ENCODE assay signal across 1 cellular context in the genomic region with DNA sequence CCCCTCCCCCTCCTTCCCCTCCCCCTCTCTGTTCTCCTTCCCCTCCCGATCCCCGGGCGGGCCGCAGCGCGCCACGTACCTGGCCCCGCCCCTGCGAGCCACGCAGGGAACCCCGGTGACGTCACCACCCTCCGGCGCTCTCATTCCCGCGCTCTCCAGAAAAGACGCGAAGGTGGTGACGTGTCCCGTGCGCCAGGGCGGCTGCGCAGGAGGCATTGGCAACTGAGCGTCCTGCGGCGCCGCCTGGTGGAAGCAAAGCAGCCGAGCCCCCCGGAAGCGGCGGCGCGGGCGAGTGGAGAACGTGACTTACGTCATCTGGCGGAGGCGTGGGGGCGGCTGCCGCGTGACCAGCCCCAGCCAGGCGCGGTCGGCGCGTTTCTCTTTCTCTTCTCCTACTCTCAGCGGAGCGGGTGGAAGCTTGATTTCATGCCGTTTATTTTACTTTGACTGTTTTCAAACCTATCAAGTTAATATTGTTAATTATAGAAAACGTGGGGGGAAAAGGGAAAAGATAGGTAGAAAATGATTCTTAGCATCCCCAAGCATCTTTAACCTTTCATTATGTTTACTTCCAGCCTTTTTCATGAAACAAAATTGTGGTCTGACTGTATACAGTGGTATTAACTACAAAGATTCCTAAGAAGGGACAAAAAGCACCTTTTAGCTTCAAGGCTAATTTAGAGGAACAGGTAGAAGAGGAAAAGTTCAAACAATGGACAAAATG.
A peak's percentile ranks its signal among the peaks of the same experiment; 100 is the strongest.
TF ChIP-seq lines count a peak whose summit lies in the region.

No MANE protein-coding gene starts in this region.

TF ChIP-seq in SK-N-SH, 30 proteins besides CTCF, POLR2A, EP300 and RAD21 (continued from another document):
- no peak; the same call in 1 of the 2 replicates for TF ChIP-seq NFIC (IDR thresholded peaks at IDR 0.05; ENCODE audit: borderline replicate concordance)
- peak; percentile 95 for TF ChIP-seq SMC3 (IDR thresholded peaks at IDR 0.05; ENCODE audit: low read depth, low read length)
- peak; percentile 71; the same call in 1 of the 2 replicates for TF ChIP-seq RFX5 (IDR thresholded peaks at IDR 0.05; ENCODE audit: low read length)
- TF ChIP-seq, protein P1, sequence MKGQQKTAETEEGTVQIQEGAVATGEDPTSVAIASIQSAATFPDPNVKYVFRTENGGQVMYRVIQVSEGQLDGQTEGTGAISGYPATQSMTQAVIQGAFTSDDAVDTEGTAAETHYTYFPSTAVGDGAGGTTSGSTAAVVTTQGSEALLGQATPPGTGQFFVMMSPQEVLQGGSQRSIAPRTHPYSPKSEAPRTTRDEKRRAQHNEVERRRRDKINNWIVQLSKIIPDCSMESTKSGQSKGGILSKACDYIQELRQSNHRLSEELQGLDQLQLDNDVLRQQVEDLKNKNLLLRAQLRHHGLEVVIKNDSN (IDR thresholded peaks at IDR 0.05; ENCODE audit: borderline replicate concordance, low read depth), result peak; percentile 91
- TF ChIP-seq, protein P2, sequence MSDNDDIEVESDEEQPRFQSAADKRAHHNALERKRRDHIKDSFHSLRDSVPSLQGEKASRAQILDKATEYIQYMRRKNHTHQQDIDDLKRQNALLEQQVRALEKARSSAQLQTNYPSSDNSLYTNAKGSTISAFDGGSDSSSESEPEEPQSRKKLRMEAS (IDR thresholded peaks at IDR 0.05; ENCODE audit: low read depth), result peak; percentile 96
- TF ChIP-seq NRF1 (IDR thresholded peaks at IDR 0.05; ENCODE audit: low read depth, low read length), result peak; percentile 97
- peak; percentile 71 for TF ChIP-seq TCF12 (IDR thresholded peaks at IDR 0.05)
- TF ChIP-seq GATA2 (CRISPR knock-in tag; IDR thresholded peaks at IDR 0.05), result no peak
- TF ChIP-seq GABPA (IDR thresholded peaks at IDR 0.05; ENCODE audit: low read depth), result peak; percentile 68
- TF ChIP-seq, protein P3, sequence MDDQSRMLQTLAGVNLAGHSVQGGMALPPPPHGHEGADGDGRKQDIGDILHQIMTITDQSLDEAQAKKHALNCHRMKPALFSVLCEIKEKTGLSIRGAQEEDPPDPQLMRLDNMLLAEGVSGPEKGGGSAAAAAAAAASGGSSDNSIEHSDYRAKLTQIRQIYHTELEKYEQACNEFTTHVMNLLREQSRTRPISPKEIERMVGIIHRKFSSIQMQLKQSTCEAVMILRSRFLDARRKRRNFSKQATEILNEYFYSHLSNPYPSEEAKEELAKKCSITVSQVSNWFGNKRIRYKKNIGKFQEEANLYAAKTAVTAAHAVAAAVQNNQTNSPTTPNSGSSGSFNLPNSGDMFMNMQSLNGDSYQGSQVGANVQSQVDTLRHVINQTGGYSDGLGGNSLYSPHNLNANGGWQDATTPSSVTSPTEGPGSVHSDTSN (IDR thresholded peaks at IDR 0.05), result peak; percentile 60
- no peak for TF ChIP-seq TEAD4 (IDR thresholded peaks at IDR 0.05; ENCODE audit: borderline replicate concordance, insufficient read depth)
- TF ChIP-seq, protein P4, sequence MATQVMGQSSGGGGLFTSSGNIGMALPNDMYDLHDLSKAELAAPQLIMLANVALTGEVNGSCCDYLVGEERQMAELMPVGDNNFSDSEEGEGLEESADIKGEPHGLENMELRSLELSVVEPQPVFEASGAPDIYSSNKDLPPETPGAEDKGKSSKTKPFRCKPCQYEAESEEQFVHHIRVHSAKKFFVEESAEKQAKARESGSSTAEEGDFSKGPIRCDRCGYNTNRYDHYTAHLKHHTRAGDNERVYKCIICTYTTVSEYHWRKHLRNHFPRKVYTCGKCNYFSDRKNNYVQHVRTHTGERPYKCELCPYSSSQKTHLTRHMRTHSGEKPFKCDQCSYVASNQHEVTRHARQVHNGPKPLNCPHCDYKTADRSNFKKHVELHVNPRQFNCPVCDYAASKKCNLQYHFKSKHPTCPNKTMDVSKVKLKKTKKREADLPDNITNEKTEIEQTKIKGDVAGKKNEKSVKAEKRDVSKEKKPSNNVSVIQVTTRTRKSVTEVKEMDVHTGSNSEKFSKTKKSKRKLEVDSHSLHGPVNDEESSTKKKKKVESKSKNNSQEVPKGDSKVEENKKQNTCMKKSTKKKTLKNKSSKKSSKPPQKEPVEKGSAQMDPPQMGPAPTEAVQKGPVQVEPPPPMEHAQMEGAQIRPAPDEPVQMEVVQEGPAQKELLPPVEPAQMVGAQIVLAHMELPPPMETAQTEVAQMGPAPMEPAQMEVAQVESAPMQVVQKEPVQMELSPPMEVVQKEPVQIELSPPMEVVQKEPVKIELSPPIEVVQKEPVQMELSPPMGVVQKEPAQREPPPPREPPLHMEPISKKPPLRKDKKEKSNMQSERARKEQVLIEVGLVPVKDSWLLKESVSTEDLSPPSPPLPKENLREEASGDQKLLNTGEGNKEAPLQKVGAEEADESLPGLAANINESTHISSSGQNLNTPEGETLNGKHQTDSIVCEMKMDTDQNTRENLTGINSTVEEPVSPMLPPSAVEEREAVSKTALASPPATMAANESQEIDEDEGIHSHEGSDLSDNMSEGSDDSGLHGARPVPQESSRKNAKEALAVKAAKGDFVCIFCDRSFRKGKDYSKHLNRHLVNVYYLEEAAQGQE (IDR thresholded peaks at IDR 0.05; ENCODE audit: low read depth, low read length), result no peak
- peak; percentile 97 for TF ChIP-seq CHD2 (IDR thresholded peaks at IDR 0.05; ENCODE audit: low read length, partially characterized antibody)
- peak; percentile 85 for TF ChIP-seq TAF1 (IDR thresholded peaks at IDR 0.05; ENCODE audit: borderline replicate concordance, low read depth, low read length)
- TF ChIP-seq, protein P5, sequence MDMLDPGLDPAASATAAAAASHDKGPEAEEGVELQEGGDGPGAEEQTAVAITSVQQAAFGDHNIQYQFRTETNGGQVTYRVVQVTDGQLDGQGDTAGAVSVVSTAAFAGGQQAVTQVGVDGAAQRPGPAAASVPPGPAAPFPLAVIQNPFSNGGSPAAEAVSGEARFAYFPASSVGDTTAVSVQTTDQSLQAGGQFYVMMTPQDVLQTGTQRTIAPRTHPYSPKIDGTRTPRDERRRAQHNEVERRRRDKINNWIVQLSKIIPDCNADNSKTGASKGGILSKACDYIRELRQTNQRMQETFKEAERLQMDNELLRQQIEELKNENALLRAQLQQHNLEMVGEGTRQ (IDR thresholded peaks at IDR 0.05; ENCODE audit: borderline replicate concordance, low read depth, low read length), result peak; percentile 54; the same call in 1 of the 2 replicates
- peak; percentile 47; the same call in 1 of the 2 replicates for TF ChIP-seq MEF2A (IDR thresholded peaks at IDR 0.05; ENCODE audit: borderline replicate concordance, low read depth)
- TF ChIP-seq, protein P6, sequence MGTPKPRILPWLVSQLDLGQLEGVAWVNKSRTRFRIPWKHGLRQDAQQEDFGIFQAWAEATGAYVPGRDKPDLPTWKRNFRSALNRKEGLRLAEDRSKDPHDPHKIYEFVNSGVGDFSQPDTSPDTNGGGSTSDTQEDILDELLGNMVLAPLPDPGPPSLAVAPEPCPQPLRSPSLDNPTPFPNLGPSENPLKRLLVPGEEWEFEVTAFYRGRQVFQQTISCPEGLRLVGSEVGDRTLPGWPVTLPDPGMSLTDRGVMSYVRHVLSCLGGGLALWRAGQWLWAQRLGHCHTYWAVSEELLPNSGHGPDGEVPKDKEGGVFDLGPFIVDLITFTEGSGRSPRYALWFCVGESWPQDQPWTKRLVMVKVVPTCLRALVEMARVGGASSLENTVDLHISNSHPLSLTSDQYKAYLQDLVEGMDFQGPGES (IDR thresholded peaks at IDR 0.05; ENCODE audit: low read depth, low read length), result no peak
- TF ChIP-seq FOSL2 (IDR thresholded peaks at IDR 0.05; ENCODE audit: borderline replicate concordance, low read depth), result peak; percentile 60; the same call in 1 of the 2 replicates
- peak; percentile 51 for TF ChIP-seq YY1 (IDR thresholded peaks at IDR 0.05; ENCODE audit: low read depth)
- no peak for TF ChIP-seq FOXJ3 (CRISPR knock-in tag; IDR thresholded peaks at IDR 0.05)
